In genomic region chr4:2643555-2643954, GRCh38 we compare ENCODE assay signal across 23 cellular contexts.
"Had no signal": no experiment of that assay in that cellular context is flagged by ENCODE, and none has a peak within 500 bp of the region (broad histone marks: within the 10 kb centered on the region; RNA-seq: fewer than 3 reads in every experiment).

No MANE protein-coding gene starts in this region.

- H3K4me1 Mint-ChIP-seq: activated CD4-positive, alpha-beta T cell treated with anti-CD3 and anti-CD28 coated beads for 36 hours; activated naive CD8-positive, alpha-beta T cell treated with anti-CD3 and anti-CD28 coated beads for 36 hours; mesothelial cell of epicardium had no signal

- H3K27ac ChIP-seq: adrenal gland, body of pancreas, cardiac muscle cell, gastroesophageal sphincter, parathyroid adenoma, psoas muscle, thyroid gland had no signal

- H3K4me3 Mint-ChIP-seq: activated CD4-positive, alpha-beta T cell treated with anti-CD3 and anti-CD28 coated beads for 36 hours; activated naive CD4-positive, alpha-beta T cell treated with anti-CD3 and anti-CD28 coated beads for 36 hours; activated naive CD8-positive, alpha-beta T cell treated with anti-CD3 and anti-CD28 coated beads for 36 hours; mesothelial cell of epicardium; T-helper 2 cell treated with Interferon-gamma antibody and Interleukin-4, amounts not matched to agents 5 μg/mL and 100 μg/mL, for 36 hours had no signal

- DNase-seq: activated CD4-positive, alpha-beta T cell treated with anti-CD3 and anti-CD28 coated beads for 36 hours; activated CD4-positive, alpha-beta T cell treated with anti-CD3 and anti-CD28 coated beads, Interleukin-2, amount 50 U/mL, for 48 hours; activated CD4-positive, CD25-positive, alpha-beta regulatory T cell; activated naive CD4-positive, alpha-beta T cell treated with anti-CD3 and anti-CD28 coated beads for 36 hours; activated naive CD8-positive, alpha-beta T cell treated with anti-CD3 and anti-CD28 coated beads for 36 hours; body of pancreas; cortex of kidney; hippocampal formation; left cardiac atrium; naive B cell; occipital lobe; psoas muscle; stimulated activated CD4-positive, alpha-beta T cell treated with anti-CD3 and anti-CD28 coated beads, Interleukin-1b, Interleukin-23, amount 100 ng/mL, for 48 hours; stimulated activated naive CD4-positive, alpha-beta T cell; T-helper 1 cell; thyroid gland had no signal

- ATAC-seq: activated CD4-positive, alpha-beta T cell treated with anti-CD3 and anti-CD28 coated beads for 36 hours; body of pancreas; gastroesophageal sphincter; left cardiac atrium; psoas muscle had no signal

- H3K4me3 ChIP-seq: adrenal gland, body of pancreas, cardiac muscle cell, gastroesophageal sphincter, psoas muscle, smooth muscle cell, thyroid gland had no signal

- H3K9me3 Mint-ChIP-seq: activated naive CD4-positive, alpha-beta T cell treated with anti-CD3 and anti-CD28 coated beads for 36 hours; activated naive CD8-positive, alpha-beta T cell treated with anti-CD3 and anti-CD28 coated beads for 36 hours; mesothelial cell of epicardium; naive B cell; T-helper 2 cell treated with Interferon-gamma antibody and Interleukin-4, amounts not matched to agents 5 μg/mL and 100 μg/mL, for 36 hours had no signal

- H3K27me3 Mint-ChIP-seq: activated CD4-positive, alpha-beta T cell treated with anti-CD3 and anti-CD28 coated beads for 36 hours; activated naive CD8-positive, alpha-beta T cell treated with anti-CD3 and anti-CD28 coated beads for 36 hours; naive B cell had no signal

- H2AFZ ChIP-seq: parathyroid adenoma had no signal

- H3K27ac Mint-ChIP-seq: activated naive CD4-positive, alpha-beta T cell treated with anti-CD3 and anti-CD28 coated beads for 36 hours; activated naive CD8-positive, alpha-beta T cell treated with anti-CD3 and anti-CD28 coated beads for 36 hours; mesothelial cell of epicardium; T-helper 2 cell treated with Interferon-gamma antibody and Interleukin-4, amounts not matched to agents 5 μg/mL and 100 μg/mL, for 36 hours had no signal

- H3K4me1 ChIP-seq: adrenal gland, body of pancreas, gastroesophageal sphincter, parathyroid adenoma, psoas muscle had no signal

- H3K4me2 ChIP-seq: smooth muscle cell had no signal

- H3K27me3 ChIP-seq: adrenal gland, body of pancreas, cardiac muscle cell, gastroesophageal sphincter, thyroid gland had no signal

- H3K9me3 ChIP-seq: adrenal gland, body of pancreas, gastroesophageal sphincter, psoas muscle, thyroid gland had no signal

- H3K79me2 ChIP-seq: parathyroid adenoma had no signal
